In genomic region chr9:94867281-94867841, GRCh38 we compare ENCODE assay signal across 1 cellular context.
TF ChIP-seq lines count a peak whose summit lies in the region.

No MANE protein-coding gene starts in this region.

TF ChIP-seq in HepG2, 621 proteins besides CTCF, POLR2A, EP300 and RAD21 (continued from another document and continues in another):
- no peak for TF ChIP-seq BCLAF1 (IDR thresholded peaks at IDR 0.05)
- TF ChIP-seq NONO (IDR thresholded peaks at IDR 0.05) = no peak
- no peak for TF ChIP-seq NONO (CRISPR knock-in tag; conservative IDR thresholded peaks at IDR 0.05)
- peak; percentile 98 for TF ChIP-seq THRA (CRISPR knock-in tag; IDR thresholded peaks at IDR 0.05; ENCODE audit: borderline replicate concordance)
- TF ChIP-seq NRL (CRISPR knock-in tag; IDR thresholded peaks at IDR 0.05; ENCODE audit: borderline replicate concordance) = no peak
- TF ChIP-seq MTERF4 (CRISPR knock-in tag; IDR thresholded peaks at IDR 0.05) = no peak
- TF ChIP-seq MTA1 (CRISPR knock-in tag; IDR thresholded peaks at IDR 0.05; ENCODE audit: borderline replicate concordance) = no peak
- TF ChIP-seq RBAK (CRISPR knock-in tag; IDR thresholded peaks at IDR 0.05) = no peak
- TF ChIP-seq TEF (CRISPR knock-in tag; IDR thresholded peaks at IDR 0.05) = peak; percentile 94; the same call in 1 of the 2 replicates
- TF ChIP-seq ZNF737 (CRISPR knock-in tag; IDR thresholded peaks at IDR 0.05; ENCODE audit: borderline replicate concordance) = no peak
- no peak for TF ChIP-seq RFXANK (CRISPR knock-in tag; IDR thresholded peaks at IDR 0.05)
- no peak for TF ChIP-seq PAF1 (CRISPR knock-in tag; IDR thresholded peaks at IDR 0.05)
- peak; percentile 22; the same call in 1 of the 2 replicates for TF ChIP-seq CREB1 (IDR thresholded peaks at IDR 0.05)
- TF ChIP-seq CREB1 (CRISPR knock-in tag; IDR thresholded peaks at IDR 0.05) = peak; percentile 68
- TF ChIP-seq ZEB1 (IDR thresholded peaks at IDR 0.05; ENCODE audit: insufficient replicate concordance, low read depth) = no peak
- no peak for TF ChIP-seq SP140L (CRISPR knock-in tag; IDR thresholded peaks at IDR 0.05; ENCODE audit: borderline replicate concordance)
- TF ChIP-seq CSRNP1 (CRISPR knock-in tag; IDR thresholded peaks at IDR 0.05) = no peak
- no peak for TF ChIP-seq ZNF543 (CRISPR knock-in tag; IDR thresholded peaks at IDR 0.05)
- TF ChIP-seq ZNF530 (CRISPR knock-in tag; IDR thresholded peaks at IDR 0.05; ENCODE audit: low read depth) = no peak
- TF ChIP-seq E2F5 (CRISPR knock-in tag; conservative IDR thresholded peaks at IDR 0.05) = no peak
- TF ChIP-seq ARNT (IDR thresholded peaks at IDR 0.05) = no peak
- peak; percentile 83; the same call in 1 of the 2 replicates for TF ChIP-seq ZNF580 (CRISPR knock-in tag; IDR thresholded peaks at IDR 0.05; ENCODE audit: borderline replicate concordance, low read depth)
- TF ChIP-seq ZBTB46 (CRISPR knock-in tag; IDR thresholded peaks at IDR 0.05; ENCODE audit: borderline replicate concordance) = no peak
- TF ChIP-seq KLF9 (CRISPR knock-in tag; IDR thresholded peaks at IDR 0.05; ENCODE audit: low read depth) = no peak
- no peak for TF ChIP-seq ZNF567 (CRISPR knock-in tag; IDR thresholded peaks at IDR 0.05; ENCODE audit: borderline replicate concordance)
- no peak for TF ChIP-seq ZHX1 (CRISPR knock-in tag; IDR thresholded peaks at IDR 0.05; ENCODE audit: low read depth)
- TF ChIP-seq TBP (CRISPR knock-in tag; IDR thresholded peaks at IDR 0.05) = no peak
- no peak for TF ChIP-seq ZNF121 (CRISPR knock-in tag; IDR thresholded peaks at IDR 0.05)
- no peak for TF ChIP-seq ZNF784 (CRISPR knock-in tag; IDR thresholded peaks at IDR 0.05; ENCODE audit: borderline replicate concordance)
- TF ChIP-seq ZNF33B (CRISPR knock-in tag; IDR thresholded peaks at IDR 0.05) = no peak
- TF ChIP-seq ZNF280B (CRISPR knock-in tag; IDR thresholded peaks at IDR 0.05; ENCODE audit: borderline replicate concordance) = no peak
- TF ChIP-seq BRCA1 (CRISPR knock-in tag; IDR thresholded peaks at IDR 0.05) = 0 out of 2 replicates have a peak, but pooled peaks have one; percentile 31
- TF ChIP-seq ZNF143 (CRISPR knock-in tag; IDR thresholded peaks at IDR 0.05) = no peak
- TF ChIP-seq FOXP4 (CRISPR knock-in tag; IDR thresholded peaks at IDR 0.05) = peak; percentile 78
- 0 out of 2 replicates have a peak, but pooled peaks have one; percentile 31 for TF ChIP-seq MIXL1 (CRISPR knock-in tag; IDR thresholded peaks at IDR 0.05)
- no peak for TF ChIP-seq KDM1A (CRISPR knock-in tag; IDR thresholded peaks at IDR 0.05)
- no peak for TF ChIP-seq ZBTB14 (CRISPR knock-in tag; IDR thresholded peaks at IDR 0.05)
- TF ChIP-seq LCORL (IDR thresholded peaks at IDR 0.05) = no peak
- TF ChIP-seq LCORL (CRISPR knock-in tag; IDR thresholded peaks at IDR 0.05) = peak; percentile 63
- no peak for TF ChIP-seq MYNN (CRISPR knock-in tag; IDR thresholded peaks at IDR 0.05; ENCODE audit: low read depth)
- TF ChIP-seq ETV5 (CRISPR knock-in tag; IDR thresholded peaks at IDR 0.05; ENCODE audit: borderline replicate concordance) = no peak; the same call in 1 of the 2 replicates
- peak; percentile 68 for TF ChIP-seq NR2F2 (IDR thresholded peaks at IDR 0.05; ENCODE audit: borderline replicate concordance, low read depth)
- TF ChIP-seq ZNF343 (CRISPR knock-in tag; IDR thresholded peaks at IDR 0.05) = no peak
- TF ChIP-seq ZFP1 (CRISPR knock-in tag; IDR thresholded peaks at IDR 0.05) = no peak
